ENCODE assay signal across 8 cellular contexts in the genomic region with DNA sequence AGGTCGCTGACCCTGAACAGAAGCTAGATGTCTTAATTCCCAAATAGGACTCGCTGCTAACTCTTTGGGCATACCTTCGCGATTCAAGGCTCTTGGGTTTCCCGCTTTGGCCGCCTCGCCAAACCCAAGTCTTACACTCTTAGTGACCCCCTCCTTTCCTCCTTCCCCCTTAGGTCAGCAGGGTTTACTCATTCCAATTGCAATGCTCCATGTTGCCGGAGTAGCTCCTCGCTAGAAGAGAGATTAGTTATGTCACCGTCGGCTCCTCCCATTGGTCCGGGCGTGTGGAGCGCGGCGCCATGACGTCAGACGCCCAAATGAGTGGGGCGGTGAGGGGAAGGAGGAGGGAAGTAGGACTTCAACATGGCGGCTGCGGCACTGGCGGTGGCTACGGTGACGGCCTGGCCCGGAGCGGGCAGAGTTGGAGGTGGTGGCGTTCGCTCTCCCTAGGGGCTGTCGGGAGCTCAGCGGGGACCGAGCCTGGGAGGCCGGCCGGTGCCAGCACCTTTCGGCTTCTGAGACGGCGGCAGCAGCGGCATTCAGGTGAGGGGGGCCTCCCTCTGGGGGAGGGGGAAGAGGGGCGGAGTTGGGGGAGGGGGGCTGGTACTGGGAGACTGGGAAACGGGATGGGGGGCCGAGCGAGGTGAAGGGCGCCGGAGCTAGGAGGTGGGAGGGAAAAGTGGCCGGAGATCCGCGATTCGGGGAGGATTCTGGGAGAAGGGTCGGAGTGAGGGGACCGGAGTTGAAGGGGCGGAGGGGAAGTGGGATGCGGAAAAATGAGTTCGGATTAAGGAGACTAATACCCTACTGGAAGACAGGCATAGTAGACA. TPM values are rescaled to one million over a fixed set of nuclear protein-coding genes. Genes with fewer than 3 reads are reported as not detected.
A peak's percentile ranks its signal among the peaks of the same experiment; 100 is the strongest.
DNase-seq lines count a peak whose midpoint lies in the region; ATAC-seq lines count a peak whose summit lies in the region.

A gene (plus strand): TSS at position 346 of the 830 bp plus-strand sequence. CDS start 41,872 bp downstream, outside the sequence.

- no peaks in the 10 kb centered on the region for H3K27me3 Mint-ChIP-seq in activated T-helper 1 cell treated with anti-CD3 and anti-CD28 coated beads, Interleukin-12 subunit alpha, Interleukin-12 subunit beta, Interleukin-2, Interleukin-4 antibody, amounts not matched to agents 30 ng/mL and 10 ng/mL and 1 ng/mL, durations not matched to agents 14 hours and 24 hours and 36 hours (ENCODE audit: insufficient read depth)
- H3K27me3 Mint-ChIP-seq in naive B cell = peaks cover 0 to 8% (median 5%) of the 10 kb centered on the region in 3 donors
- no peaks in the 10 kb centered on the region for H3K27me3 Mint-ChIP-seq in stimulated activated memory B cell treated with anti-CD40 and anti-IgM and Interleukin-4, amounts not matched to agents 10 μg/mL and 1 μg/mL and 100 μg/mL, for 72 hours

- H3K9me3 ChIP-seq in Karpas-422 (ENCODE audit: low read length) = no peaks in the 10 kb centered on the region

- peaks cover 5% of the 10 kb centered on the region for H3K4me1 Mint-ChIP-seq in activated T-helper 1 cell treated with anti-CD3 and anti-CD28 coated beads, Interleukin-12 subunit alpha, Interleukin-12 subunit beta, Interleukin-2, Interleukin-4 antibody, amounts not matched to agents 30 ng/mL and 10 ng/mL and 1 ng/mL, durations not matched to agents 14 hours and 24 hours and 36 hours (ENCODE audit: low read depth)
- peaks cover 17 to 26% (median 25%) of the 10 kb centered on the region in 3 donors for H3K4me1 Mint-ChIP-seq in naive B cell
- H3K4me1 Mint-ChIP-seq in stimulated activated memory B cell treated with anti-CD40 and anti-IgM and Interleukin-4, amounts not matched to agents 10 μg/mL and 1 μg/mL and 100 μg/mL, for 72 hours = peaks cover 20% of the 10 kb centered on the region

- peak within 1 kb of the TSS; percentile 97 for H2AFZ ChIP-seq in Karpas-422 (ENCODE audit: low read length)

- peaks cover 16% of the 10 kb centered on the region for H3K4me1 ChIP-seq in Karpas-422 (ENCODE audit: low read length)

- H3K36me3 Mint-ChIP-seq in activated T-helper 1 cell treated with anti-CD3 and anti-CD28 coated beads, Interleukin-12 subunit alpha, Interleukin-12 subunit beta, Interleukin-2, Interleukin-4 antibody, amounts not matched to agents 30 ng/mL and 10 ng/mL and 1 ng/mL, durations not matched to agents 14 hours and 24 hours and 36 hours (ENCODE audit: low read depth) = peaks cover 9% of the 10 kb centered on the region
- peaks cover 0 to 9% of the 10 kb centered on the region in 2 donors for H3K36me3 Mint-ChIP-seq in naive B cell
- peaks cover 7% of the 10 kb centered on the region for H3K36me3 Mint-ChIP-seq in stimulated activated memory B cell treated with anti-CD40 and anti-IgM and Interleukin-4, amounts not matched to agents 10 μg/mL and 1 μg/mL and 100 μg/mL, for 72 hours

- H3K79me2 ChIP-seq in Karpas-422 (ENCODE audit: low read length) = peaks cover 51% of the 10 kb centered on the region

- H3K27ac Mint-ChIP-seq in activated T-helper 1 cell treated with anti-CD3 and anti-CD28 coated beads, Interleukin-12 subunit alpha, Interleukin-12 subunit beta, Interleukin-2, Interleukin-4 antibody, amounts not matched to agents 30 ng/mL and 10 ng/mL and 1 ng/mL, durations not matched to agents 14 hours and 24 hours and 36 hours = peak within 1 kb of the TSS; percentile 94
- peak within 1 kb of the TSS; percentile 94 to 100 (median 98) for H3K27ac Mint-ChIP-seq in naive B cell
- H3K27ac Mint-ChIP-seq in stimulated activated memory B cell treated with anti-CD40 and anti-IgM and Interleukin-4, amounts not matched to agents 10 μg/mL and 1 μg/mL and 100 μg/mL, for 72 hours = peak within 1 kb of the TSS; percentile 91

- H3K4me3 ChIP-seq in Karpas-422 (ENCODE audit: low read length) = peak within 1 kb of the TSS; percentile 95

- peak; percentile 97 for DNase-seq in DMS79 treated with DMSO at 0.1 percent for 48 hours (lab: John Stamatoyannopoulos, UW)
- peak; percentile 98 for DNase-seq in Karpas-422
- DNase-seq in RKO (ENCODE audit: low spot score) = peak; percentile 99
- peak; percentile 95 for DNase-seq in activated T-helper 1 cell treated with anti-CD3 and anti-CD28 coated beads, Interleukin-12 subunit alpha, Interleukin-12 subunit beta, Interleukin-2, Interleukin-4 antibody, amounts not matched to agents 30 ng/mL and 10 ng/mL and 1 ng/mL, durations not matched to agents 14 hours and 24 hours and 36 hours (ENCODE audit: low spot score)
- DNase-seq in fibroblast of gingiva (ENCODE audit: low read depth) = peak; percentile 96
- DNase-seq in naive B cell = peak; percentile 93

- no peaks in the 10 kb centered on the region for H3K9me2 ChIP-seq in Karpas-422 (replicated peaks; ENCODE audit: insufficient read depth, low read length)

- no peaks in the 10 kb centered on the region for H4K20me1 ChIP-seq in Karpas-422 (ENCODE audit: insufficient read depth, low read depth, low read length)

- peak within 1 kb of the TSS; percentile 85 for H3K9ac ChIP-seq in Karpas-422 (ENCODE audit: low read length)

- H3K4me2 ChIP-seq in Karpas-422 (ENCODE audit: low read depth, low read length, poor library complexity, severe bottlenecking) = peak within 1 kb of the TSS; percentile 90

- intact Hi-C loops in activated T-helper 1 cell treated with anti-CD3 and anti-CD28 coated beads, Interleukin-12 subunit alpha, Interleukin-12 subunit beta, Interleukin-2, Interleukin-4 antibody, amounts not matched to agents 30 ng/mL and 10 ng/mL and 1 ng/mL, durations not matched to agents 14 hours and 24 hours and 36 hours (cut with micrococcal nuclease) = loop anchor here (1.0 to 5.0 kb wide), 10 partner anchors 53 to 1627 kb away; a partner anchor contains a TSS

- ATAC-seq in GM21825 (IDR thresholded peaks at IDR 0.05; ENCODE audit: unreplicated experiment) (peak; percentile 99), naive B cell (ENCODE audit: low read depth in 2 of 2) (peak; percentile 97)
- ATAC-seq in stimulated activated memory B cell treated with anti-CD40 and anti-IgM and Interleukin-4, amounts not matched to agents 10 μg/mL and 1 μg/mL and 100 μg/mL, for 72 hours = peak; percentile 100

- peak within 1 kb of the TSS; percentile 40 for H3K27ac ChIP-seq in Karpas-422 (ENCODE audit: low read length)

- no peaks in the 10 kb centered on the region for H3K36me3 ChIP-seq in Karpas-422 (ENCODE audit: insufficient read depth, low read length)

- H3K9me3 Mint-ChIP-seq in activated T-helper 1 cell treated with anti-CD3 and anti-CD28 coated beads, Interleukin-12 subunit alpha, Interleukin-12 subunit beta, Interleukin-2, Interleukin-4 antibody, amounts not matched to agents 30 ng/mL and 10 ng/mL and 1 ng/mL, durations not matched to agents 14 hours and 24 hours and 36 hours = no peaks in the 10 kb centered on the region
- H3K9me3 Mint-ChIP-seq in naive B cell = no peaks in the 10 kb centered on the region
- no peaks in the 10 kb centered on the region for H3K9me3 Mint-ChIP-seq in stimulated activated memory B cell treated with anti-CD40 and anti-IgM and Interleukin-4, amounts not matched to agents 10 μg/mL and 1 μg/mL and 100 μg/mL, for 72 hours

- peak within 1 kb of the TSS; percentile 92 for H3K4me3 Mint-ChIP-seq in activated T-helper 1 cell treated with anti-CD3 and anti-CD28 coated beads, Interleukin-12 subunit alpha, Interleukin-12 subunit beta, Interleukin-2, Interleukin-4 antibody, amounts not matched to agents 30 ng/mL and 10 ng/mL and 1 ng/mL, durations not matched to agents 14 hours and 24 hours and 36 hours
- H3K4me3 Mint-ChIP-seq in naive B cell = peak within 1 kb of the TSS; percentile 88 to 100 (median 98)
- H3K4me3 Mint-ChIP-seq in stimulated activated memory B cell treated with anti-CD40 and anti-IgM and Interleukin-4, amounts not matched to agents 10 μg/mL and 1 μg/mL and 100 μg/mL, for 72 hours = peak within 1 kb of the TSS; percentile 87

- no peaks in the 10 kb centered on the region for H3K27me3 ChIP-seq in Karpas-422 (ENCODE audit: low read length)

RNA-seq across cellular contexts. Expression of the gene that starts here (rescaled TPM):
- total RNA-seq in Karpas-422 (2014; rRNA removed; shearing (Covaris generic); ENCODE audit: low replicate concordance) = 18.3 and 22.6 TPM in 2 replicates
- 30.0 and 33.4 TPM in 2 replicates for total RNA-seq in activated T-helper 1 cell treated with anti-CD3 and anti-CD28 coated beads, Interleukin-12 subunit alpha, Interleukin-12 subunit beta, Interleukin-2, Interleukin-4 antibody, amounts not matched to agents 30 ng/mL and 10 ng/mL and 1 ng/mL, durations not matched to agents 14 hours and 24 hours and 36 hours
- 10 to 100 TPM; 18.1 to 35.3 (median 28.0) TPM for polyA plus RNA-seq in naive B cell (ENCODE audit: low read depth in 6 of 6)

Comparison
In these comparisons a context has a peak if more than half of its experiments do, and no peak if none do; other contexts are left out.
1. Peak in every context shown above with its lines: DNase-seq, ATAC-seq, H3K4me3 ChIP-seq and H3K27ac ChIP-seq.